In the genomic region with DNA sequence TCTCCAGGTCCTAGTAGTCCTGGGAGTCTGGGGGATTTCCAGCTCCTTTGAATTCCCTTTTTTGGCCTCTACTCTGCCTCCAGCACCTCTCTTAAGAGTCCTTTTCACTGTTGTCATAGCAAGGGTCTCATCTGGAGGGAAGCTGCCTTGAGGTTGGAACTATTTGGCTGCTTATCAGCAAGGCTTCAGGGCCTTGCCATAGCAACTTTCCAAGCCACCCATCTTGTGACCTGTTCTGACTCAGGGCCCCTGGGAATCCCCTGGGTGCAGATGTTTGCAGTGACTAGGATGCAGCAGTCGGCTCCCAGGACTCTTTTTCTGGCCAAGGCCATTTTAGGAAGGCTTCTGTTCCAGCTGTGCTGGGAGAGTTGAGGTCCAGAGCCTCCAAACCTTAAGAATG, we compare ENCODE assay signal across 8 cellular contexts. TPM values are rescaled to one million over a fixed set of nuclear protein-coding genes. Genes with fewer than 3 reads are reported as not detected.
DNase-seq lines count a peak whose midpoint lies in the region; ATAC-seq and TF ChIP-seq lines count a peak whose summit lies in the region.
"Had no signal": no experiment of that assay in that cellular context is flagged by ENCODE, and none has a peak within 500 bp of the region (broad histone marks: within the 10 kb centered on the region; RNA-seq: fewer than 3 reads in every experiment).

No MANE protein-coding gene starts in this region.

- POLR2A ChIA-PET in Panc1 (lab: Charles Lee) = interaction anchor here (0.6 kb wide), 1 partner anchor 76 kb away, joined by 5 read pairs; no protein-coding TSS in a partner anchor

- H3K36me3 ChIP-seq in Panc1 (ENCODE audit: control insufficient read depth, insufficient read depth, low read length) (no peaks in the 10 kb centered on the region), H7 (replicated peaks; ENCODE audit: control insufficient read depth, insufficient read depth, low read length) (no peaks in the 10 kb centered on the region; the same call in 1 of the 2 replicates)

- ATAC-seq in GM21619 (IDR thresholded peaks at IDR 0.05; ENCODE audit: unreplicated experiment) = peak; percentile 56
- ATAC-seq in Panc1 = peak; percentile 81
- peak; percentile 88 for ATAC-seq in foreskin keratinocyte

- no peak overlapping the region for H3K4me3 ChIP-seq in Panc1 (ENCODE audit: low read depth in 2 of 2, low read length in 2 of 2)
- no peak overlapping the region for H3K4me3 ChIP-seq in H7 (ENCODE audit: insufficient read depth, low read depth, low read length)

- H3K27me3 ChIP-seq in Panc1 (ENCODE audit: control insufficient read depth, insufficient read depth, low read length) (no peaks in the 10 kb centered on the region), foreskin keratinocyte (no peaks in the 10 kb centered on the region), H7 (ENCODE audit: control insufficient read depth, insufficient read depth, low read length) (no peaks in the 10 kb centered on the region)

- intact Hi-C loops in Panc1 (cut with micrococcal nuclease; ENCODE audit: unreplicated experiment) = no loop called here

- TF ChIP-seq CTCF in Panc1 (IDR thresholded peaks at IDR 0.05) = no peak
- no peak for TF ChIP-seq CTCF in foreskin keratinocyte (conservative IDR thresholded peaks at IDR 0.05)

- no peaks in the 10 kb centered on the region for H3K9me3 ChIP-seq in Panc1 (ENCODE audit: control insufficient read depth, insufficient read depth, low read depth, low read length)

- in situ Hi-C loops in Panc1 (cut with HindIII; ENCODE audit: low pct_unique_long_range_greater_than_20kb, low sequenced_read_pairs) = no loop called here

- H3K4me1 ChIP-seq in Panc1 (ENCODE audit: control insufficient read depth, insufficient read depth, low read length) = peaks cover 26% of the 10 kb centered on the region
- H3K4me1 ChIP-seq in foreskin keratinocyte = peaks cover 5% of the 10 kb centered on the region

- no peak for DNase-seq in Panc1 (ENCODE audit: low read depth, low spot score)
- DNase-seq in foreskin keratinocyte = peak; percentile 49 to 62
- peak; percentile 33 for DNase-seq in stromal cell of bone marrow (ENCODE audit: low read depth)
- DNase-seq in H7 = no peak
- DNase-seq in NCI-H526 (lab: John Stamatoyannopoulos, UW) = no peak
- no peak for DNase-seq in effector CD4-positive, alpha-beta T cell
- DNase-seq: retina had no signal

- BruUV-seq in Panc1 (replicated peaks; lab: Mats Ljungman, UMichigan) = no TSS peak

- CTCF ChIA-PET in Panc1 (lab: Charles Lee) = interaction anchor here (0.6 kb wide), 1 partner anchor 376 kb away, joined by 3 read pairs; no protein-coding TSS in a partner anchor

- H3K27ac ChIP-seq in Panc1 (ENCODE audit: low read length) (peak overlapping the region; percentile 10), foreskin keratinocyte (peak overlapping the region; percentile 78)

RNA-seq across cellular contexts. Expression of a gene that starts 12.4 kb away (rescaled TPM):
- total RNA-seq in Panc1 (2021; ENCODE audit: unreplicated experiment) (66.3 TPM), foreskin keratinocyte (19.9 and 20.7 TPM in 2 replicates)
- polyA plus RNA-seq in Panc1 (2012; ENCODE audit: insufficient read length) = 91.5 TPM
- 23.5 and 25.4 TPM in 2 replicates for polyA plus RNA-seq in foreskin keratinocyte
- total RNA-seq in H7 (2014; rRNA removed; shearing (Covaris generic)) = 40.8 and 76.2 TPM in 2 replicates

RNA-seq across cellular contexts. Expression of a gene that starts 56.8 kb away (rescaled TPM):
- total RNA-seq in Panc1 (2021; ENCODE audit: unreplicated experiment) (53.8 TPM), foreskin keratinocyte (16.1 and 17.6 TPM in 2 replicates)
- polyA plus RNA-seq in Panc1 (2012; ENCODE audit: insufficient read length) = 65.5 TPM
- polyA plus RNA-seq in foreskin keratinocyte = 21.3 and 22.9 TPM in 2 replicates
- 14.9 and 18.9 TPM in 2 replicates for total RNA-seq in H7 (2014; rRNA removed; shearing (Covaris generic))

Comparison
In these comparisons a context has a peak if more than half of its experiments do, and no peak if none do; other contexts are left out.
1. DNase-seq: peak in foreskin keratinocyte (2 of 2) and stromal cell of bone marrow (single experiment); none in Panc1 (single experiment), H7 (single experiment), NCI-H526 (0 of 2) and effector CD4-positive, alpha-beta T cell (single experiment).
2. Peak in every context shown above with its lines, with median percentiles within 50 percentile points of each other: ATAC-seq.